In genomic region chr10:72311667-72312066, GRCh38 we compare ENCODE assay signal across 1 cellular context.
A peak's percentile ranks its signal among the peaks of the same experiment; 100 is the strongest.
TF ChIP-seq lines count a peak whose summit lies in the region.

No MANE protein-coding gene starts in this region.

TF ChIP-seq in K562, 482 proteins besides CTCF, POLR2A, EP300 and RAD21 (continues in another document):
- TF ChIP-seq HNRNPLL (IDR thresholded peaks at IDR 0.05; ENCODE audit: low read depth, low read length, poor library complexity, severe bottlenecking): no peak
- TF ChIP-seq ZBTB40 (IDR thresholded peaks at IDR 0.05): no peak
- no peak for TF ChIP-seq ZBTB40 (CRISPR knock-in tag; IDR thresholded peaks at IDR 0.05)
- TF ChIP-seq SIN3B (IDR thresholded peaks at IDR 0.05; ENCODE audit: low read depth): no peak
- no peak for TF ChIP-seq TCFL5 (CRISPR knock-in tag; conservative IDR thresholded peaks at IDR 0.05)
- TF ChIP-seq ZFP36 (IDR thresholded peaks at IDR 0.05; ENCODE audit: low read depth, low read length, partially characterized antibody): no peak
- no peak for TF ChIP-seq GABPB2 (CRISPR knock-in tag; conservative IDR thresholded peaks at IDR 0.05)
- TF ChIP-seq ZZZ3 (IDR thresholded peaks at IDR 0.05): no peak
- TF ChIP-seq HDAC2 (IDR thresholded peaks at IDR 0.05): peak; percentile 91
- no peak for TF ChIP-seq E2F6 (IDR thresholded peaks at IDR 0.05; ENCODE audit: borderline replicate concordance in 1 of 2, extremely low read depth in 1 of 2, insufficient read depth in 1 of 2, insufficient read length in 1 of 2, low read depth in 1 of 2, low read length in 1 of 2, poor library complexity in 1 of 2, severe bottlenecking in 1 of 2)
- no peak for TF ChIP-seq GTF3C2 (IDR thresholded peaks at IDR 0.05; ENCODE audit: borderline replicate concordance, extremely low read depth, insufficient read length)
- no peak for TF ChIP-seq ZKSCAN3 (CRISPR knock-in tag; IDR thresholded peaks at IDR 0.05)
- peak; percentile 89 for TF ChIP-seq ADNP (tag; IDR thresholded peaks at IDR 0.05)
- TF ChIP-seq MITF (IDR thresholded peaks at IDR 0.05): no peak
- no peak for TF ChIP-seq ZNF395 (CRISPR knock-in tag; IDR thresholded peaks at IDR 0.05)
- TF ChIP-seq IFI16 (CRISPR knock-in tag; IDR thresholded peaks at IDR 0.05): no peak
- TF ChIP-seq LEF1 (IDR thresholded peaks at IDR 0.05): no peak
- no peak for TF ChIP-seq PREB (CRISPR knock-in tag; IDR thresholded peaks at IDR 0.05)
- no peak for TF ChIP-seq FIP1L1 (IDR thresholded peaks at IDR 0.05; ENCODE audit: low read depth, low read length, poor library complexity, severe bottlenecking)
- TF ChIP-seq CHD4 (IDR thresholded peaks at IDR 0.05; ENCODE audit: insufficient read depth, insufficient replicate concordance, low read depth, low read length, poor library complexity, severe bottlenecking): peak; percentile 60
- no peak for TF ChIP-seq ZNF12 (CRISPR knock-in tag; IDR thresholded peaks at IDR 0.05)
- peak in 1 of 2 experiments; percentile 46; a peak in 2 of 4 replicates for TF ChIP-seq HDAC1 (IDR thresholded peaks at IDR 0.05)
- TF ChIP-seq CC2D1A (IDR thresholded peaks at IDR 0.05): 0 out of 2 replicates have a peak, but pooled peaks have one; percentile 18
- TF ChIP-seq ZNF445 (CRISPR knock-in tag; IDR thresholded peaks at IDR 0.05; ENCODE audit: low read depth): no peak
- TF ChIP-seq CHAMP1 (IDR thresholded peaks at IDR 0.05): no peak
- no peak for TF ChIP-seq CREB1 (IDR thresholded peaks at IDR 0.05)
- TF ChIP-seq CREB1 (CRISPR knock-in tag; IDR thresholded peaks at IDR 0.05): no peak
- TF ChIP-seq PURB (CRISPR knock-in tag; IDR thresholded peaks at IDR 0.05; ENCODE audit: low read depth): no peak
- no peak for TF ChIP-seq PTRF (tag; IDR thresholded peaks at IDR 0.05)
- no peak for TF ChIP-seq CEBPG (CRISPR knock-in tag; IDR thresholded peaks at IDR 0.05)
- no peak for TF ChIP-seq CEBPG (tag; conservative IDR thresholded peaks at IDR 0.05 in 1 of 2, IDR thresholded peaks at IDR 0.05 in 1 of 2)
- no peak for TF ChIP-seq ZNF174 (CRISPR knock-in tag; IDR thresholded peaks at IDR 0.05)
- no peak for TF ChIP-seq ZNF274 (IDR thresholded peaks at IDR 0.05; ENCODE audit: borderline replicate concordance, low read depth, low read length)
- TF ChIP-seq HNRNPUL1 (IDR thresholded peaks at IDR 0.05; ENCODE audit: low read length): no peak
- TF ChIP-seq ATF3 (IDR thresholded peaks at IDR 0.05): no peak
- TF ChIP-seq ATF3 (CRISPR knock-in tag; conservative IDR thresholded peaks at IDR 0.05): no peak
- no peak for TF ChIP-seq BCL6 (CRISPR knock-in tag; IDR thresholded peaks at IDR 0.05)
- no peak for TF ChIP-seq MXI1 (IDR thresholded peaks at IDR 0.05; ENCODE audit: low read depth, low read length)
- TF ChIP-seq ZNF740 (CRISPR knock-in tag; IDR thresholded peaks at IDR 0.05): no peak
- TF ChIP-seq ZNF740 (tag; IDR thresholded peaks at IDR 0.05): no peak
- no peak for TF ChIP-seq POLR2AphosphoS5 (IDR thresholded peaks at IDR 0.05; ENCODE audit: control insufficient read depth, insufficient read depth, low read depth, low read length)
- TF ChIP-seq MTA2 (IDR thresholded peaks at IDR 0.05; ENCODE audit: low read depth): no peak
